9 cellular contexts compared by ENCODE assay signal in genomic region chr13:87259479-87260083, GRCh38.
DNase-seq lines count a peak whose midpoint lies in the region; ATAC-seq and TF ChIP-seq lines count a peak whose summit lies in the region.
"Had no signal": no experiment of that assay in that cellular context is flagged by ENCODE, and none has a peak within 500 bp of the region (broad histone marks: within the 10 kb centered on the region; RNA-seq: fewer than 3 reads in every experiment).

No MANE protein-coding gene starts in this region.

- H3K9me3 ChIP-seq in WERI-Rb-1 (ENCODE audit: severe bottlenecking): no peaks in the 10 kb centered on the region

- H3K36me3 ChIP-seq in WERI-Rb-1: no peaks in the 10 kb centered on the region

- TF ChIP-seq CTCF in WERI-Rb-1 (IDR thresholded peaks at IDR 0.05; ENCODE audit: low read depth, low read length): peak; percentile 73

- DNase-seq in DMS53 (lab: John Stamatoyannopoulos, UW): peak; percentile 35
- DNase-seq in Kasumi-1 (lab: John Stamatoyannopoulos, UW): peak; percentile 1 to 24
- DNase-seq in WERI-Rb-1: peak; percentile 65
- DNase-seq in left kidney (ENCODE audit: low read depth, low spot score): peak; percentile 60
- DNase-seq in effector CD8-positive, alpha-beta T cell (lab: John Stamatoyannopoulos, UW): no peak
- no peak for DNase-seq in activated gamma-delta T cell treated with Interleukin-2 at 50 U/mL for 16 hours
- no peak for DNase-seq in activated T-cell treated with anti-CD3 and anti-CD28 coated beads, Interleukin-2, amount 50 U/mL, for 1 hour
- DNase-seq: natural killer cell had no signal

- H3K4me3 ChIP-seq in WERI-Rb-1 (ENCODE audit: low read depth, low read length): peak overlapping the region; percentile 12; the same call in 1 of the 2 replicates

- no peak for ATAC-seq in HG03175 (IDR thresholded peaks at IDR 0.05; ENCODE audit: unreplicated experiment)
- ATAC-seq: natural killer cell had no signal

- no peaks in the 10 kb centered on the region for H3K27me3 ChIP-seq in WERI-Rb-1 (ENCODE audit: insufficient read depth, low read depth, severe bottlenecking)

- H3K27ac ChIP-seq in WERI-Rb-1: no peak overlapping the region

Comparison
In these comparisons a context has a peak if more than half of its experiments do, and no peak if none do; other contexts are left out.
1. DNase-seq: peak in DMS53 (single experiment), Kasumi-1 (2 of 2), WERI-Rb-1 (single experiment) and left kidney (single experiment); none in effector CD8-positive, alpha-beta T cell (single experiment), activated gamma-delta T cell treated with Interleukin-2 at 50 U/mL for 16 hours (single experiment) and activated T-cell treated with anti-CD3 and anti-CD28 coated beads, Interleukin-2, amount 50 U/mL, for 1 hour (single experiment).